ENCODE assay signal across 19 cellular contexts in genomic region chrX:129006491-129006890, GRCh38.
DNase-seq lines count a peak whose midpoint lies in the region; ATAC-seq and TF ChIP-seq lines count a peak whose summit lies in the region.
"Had no signal": no experiment of that assay in that cellular context is flagged by ENCODE, and none has a peak within 500 bp of the region (broad histone marks: within the 10 kb centered on the region; RNA-seq: fewer than 3 reads in every experiment).

No MANE protein-coding gene starts in this region.

- intact Hi-C loops in activated T-helper 1 cell treated with anti-CD3 and anti-CD28 coated beads, Interleukin-12 subunit alpha, Interleukin-12 subunit beta, Interleukin-2, Interleukin-4 antibody, amounts not matched to agents 30 ng/mL and 10 ng/mL and 1 ng/mL, durations not matched to agents 14 hours and 24 hours and 36 hours (cut with micrococcal nuclease): no loop called here

- no peaks in the 10 kb centered on the region for H3K27me3 Mint-ChIP-seq in nephron progenitor cell (ENCODE audit: low read depth, poor library complexity)
- no peaks in the 10 kb centered on the region for H3K27me3 Mint-ChIP-seq in activated T-helper 1 cell treated with anti-CD3 and anti-CD28 coated beads, Interleukin-12 subunit alpha, Interleukin-12 subunit beta, Interleukin-2, Interleukin-4 antibody, amounts not matched to agents 30 ng/mL and 10 ng/mL and 1 ng/mL, durations not matched to agents 14 hours and 24 hours and 36 hours (ENCODE audit: insufficient read depth)

- DNase-seq in DMS 273 treated with DMSO at 0.1 percent for 48 hours (lab: John Stamatoyannopoulos, UW): peak; percentile 47
- DNase-seq in NCI-H2081 (lab: John Stamatoyannopoulos, UW): peak; percentile 47 to 71
- peak; percentile 79 for DNase-seq in NCI-H82 (lab: John Stamatoyannopoulos, UW)
- no peak for DNase-seq in nephron progenitor cell
- no peak for DNase-seq in activated T-helper 1 cell treated with anti-CD3 and anti-CD28 coated beads, Interleukin-12 subunit alpha, Interleukin-12 subunit beta, Interleukin-2, Interleukin-4 antibody, amounts not matched to agents 30 ng/mL and 10 ng/mL and 1 ng/mL, durations not matched to agents 14 hours and 24 hours and 36 hours (ENCODE audit: low spot score)
- DNase-seq in Kasumi-1 (lab: John Stamatoyannopoulos, UW): no peak
- no peak for DNase-seq in foreskin melanocyte
- DNase-seq: ACHN, AML-193, DND-41, GDM1, NCI-H1105, NCI-H2029 treated with DMSO at 0.1 percent for 48 hours, NCI-H226, PC-9 had no signal

- no peaks in the 10 kb centered on the region for H3K36me3 Mint-ChIP-seq in nephron progenitor cell (ENCODE audit: low read depth)
- no peaks in the 10 kb centered on the region for H3K36me3 Mint-ChIP-seq in activated T-helper 1 cell treated with anti-CD3 and anti-CD28 coated beads, Interleukin-12 subunit alpha, Interleukin-12 subunit beta, Interleukin-2, Interleukin-4 antibody, amounts not matched to agents 30 ng/mL and 10 ng/mL and 1 ng/mL, durations not matched to agents 14 hours and 24 hours and 36 hours (ENCODE audit: low read depth)

- H3K4me3 Mint-ChIP-seq in nephron progenitor cell: no peak overlapping the region
- H3K4me3 Mint-ChIP-seq in activated T-helper 1 cell treated with anti-CD3 and anti-CD28 coated beads, Interleukin-12 subunit alpha, Interleukin-12 subunit beta, Interleukin-2, Interleukin-4 antibody, amounts not matched to agents 30 ng/mL and 10 ng/mL and 1 ng/mL, durations not matched to agents 14 hours and 24 hours and 36 hours: no peak overlapping the region
- H3K4me3 Mint-ChIP-seq: GM23338; T-helper 2 cell treated with Interferon-gamma antibody and Interleukin-4, amounts not matched to agents 5 μg/mL and 100 μg/mL, for 36 hours had no signal

- H3K9me3 Mint-ChIP-seq in nephron progenitor cell: peaks cover 9% of the 10 kb centered on the region
- no peaks in the 10 kb centered on the region for H3K9me3 Mint-ChIP-seq in activated T-helper 1 cell treated with anti-CD3 and anti-CD28 coated beads, Interleukin-12 subunit alpha, Interleukin-12 subunit beta, Interleukin-2, Interleukin-4 antibody, amounts not matched to agents 30 ng/mL and 10 ng/mL and 1 ng/mL, durations not matched to agents 14 hours and 24 hours and 36 hours
- H3K9me3 Mint-ChIP-seq: GM23338; T-helper 2 cell treated with Interferon-gamma antibody and Interleukin-4, amounts not matched to agents 5 μg/mL and 100 μg/mL, for 36 hours had no signal

- no peak for TF ChIP-seq CTCF in nephron progenitor cell (IDR thresholded peaks at IDR 0.05)

- peak overlapping the region; percentile 7 for H3K27ac Mint-ChIP-seq in nephron progenitor cell
- H3K27ac Mint-ChIP-seq in activated T-helper 1 cell treated with anti-CD3 and anti-CD28 coated beads, Interleukin-12 subunit alpha, Interleukin-12 subunit beta, Interleukin-2, Interleukin-4 antibody, amounts not matched to agents 30 ng/mL and 10 ng/mL and 1 ng/mL, durations not matched to agents 14 hours and 24 hours and 36 hours: no peak overlapping the region
- H3K27ac Mint-ChIP-seq: GM23338; T-helper 2 cell treated with Interferon-gamma antibody and Interleukin-4, amounts not matched to agents 5 μg/mL and 100 μg/mL, for 36 hours had no signal

- no peak for ATAC-seq in GM19324 (IDR thresholded peaks at IDR 0.05; ENCODE audit: low FRiP score, unreplicated experiment)
- ATAC-seq: GM12878, GM23338 had no signal

- peaks cover 17% of the 10 kb centered on the region for H3K4me1 Mint-ChIP-seq in nephron progenitor cell
- H3K4me1 Mint-ChIP-seq in activated T-helper 1 cell treated with anti-CD3 and anti-CD28 coated beads, Interleukin-12 subunit alpha, Interleukin-12 subunit beta, Interleukin-2, Interleukin-4 antibody, amounts not matched to agents 30 ng/mL and 10 ng/mL and 1 ng/mL, durations not matched to agents 14 hours and 24 hours and 36 hours (ENCODE audit: low read depth): no peaks in the 10 kb centered on the region

Comparison
In these comparisons a context has a peak if more than half of its experiments do, and no peak if none do; other contexts are left out.
1. DNase-seq: peak in DMS 273 treated with DMSO at 0.1 percent for 48 hours (single experiment), NCI-H2081 (2 of 2) and NCI-H82 (single experiment); none in nephron progenitor cell (single experiment), activated T-helper 1 cell treated with anti-CD3 and anti-CD28 coated beads, Interleukin-12 subunit alpha, Interleukin-12 subunit beta, Interleukin-2, Interleukin-4 antibody, amounts not matched to agents 30 ng/mL and 10 ng/mL and 1 ng/mL, durations not matched to agents 14 hours and 24 hours and 36 hours (single experiment), Kasumi-1 (0 of 2) and foreskin melanocyte (single experiment).